Comparison of ENCODE assay signal across 2 cellular contexts in genomic region chr19:2042485-2043268, GRCh38.
TF ChIP-seq lines count a peak whose summit lies in the region.

No MANE protein-coding gene starts in this region.

TF ChIP-seq in GM12891, 5 proteins besides CTCF, POLR2A, EP300 and RAD21:
- TF ChIP-seq POLR2AphosphoS5 (IDR thresholded peaks at IDR 0.05; ENCODE audit: low read depth, low read length), result no peak
- TF ChIP-seq POU2F2 (IDR thresholded peaks at IDR 0.05; ENCODE audit: low read depth, low read length), result no peak
- no peak for TF ChIP-seq SPI1 (IDR thresholded peaks at IDR 0.05; ENCODE audit: low read depth, low read length)
- no peak for TF ChIP-seq TAF1 (IDR thresholded peaks at IDR 0.05; ENCODE audit: low read depth, low read length)
- no peak for TF ChIP-seq PAX5 (IDR thresholded peaks at IDR 0.05; ENCODE audit: insufficient read depth, low read length, severe bottlenecking)

TF ChIP-seq in H1, 55 proteins besides CTCF, POLR2A, EP300 and RAD21:
- TF ChIP-seq SUZ12 (IDR thresholded peaks at IDR 0.05; ENCODE audit: low read length) (no peak), KDM4A (IDR thresholded peaks at IDR 0.05; ENCODE audit: low read depth, low read length, severe bottlenecking) (peak; percentile 2), SIN3A (conservative IDR thresholded peaks at IDR 0.05 in 1 of 2, IDR thresholded peaks at IDR 0.05 in 1 of 2; ENCODE audit: low read depth in 1 of 2, low read length in 2 of 2) (0 out of 4 replicates have a peak, but pooled peaks of 1 of the 2 experiments have one; percentile 18)
